Comparison of ENCODE assay signal across 11 cellular contexts in genomic region chr14:103703433-103704385, GRCh38. TPM values are rescaled to one million over a fixed set of nuclear protein-coding genes. Genes with fewer than 3 reads are reported as not detected.
DNase-seq lines count a peak whose midpoint lies in the region; ATAC-seq and TF ChIP-seq lines count a peak whose summit lies in the region.
"Had no signal": no experiment of that assay in that cellular context is flagged by ENCODE, and none has a peak within 500 bp of the region (broad histone marks: within the 10 kb centered on the region; RNA-seq: fewer than 3 reads in every experiment).

No MANE protein-coding gene starts in this region.

- POLR2A ChIA-PET in AG04450 (lab: Yijun Ruan, JAX), result no interaction called here

- no peaks in the 10 kb centered on the region for H3K9me2 ChIP-seq in GM23338 (ENCODE audit: insufficient read depth)

- no peak overlapping the region for H2BK15ac ChIP-seq in mesenchymal stem cell (ENCODE audit: low read depth, poor library complexity, severe bottlenecking)

- peak overlapping the region; percentile 41 for H4K8ac ChIP-seq in mesenchymal stem cell (ENCODE audit: low read length)

- DNase-seq in AG04450 (ENCODE audit: low read depth, low spot score) (no peak), GM23338 (ENCODE audit: low spot score) (no peak), mesenchymal stem cell (no peak), NCI-H69 (lab: John Stamatoyannopoulos, UW) (no peak), middle frontal gyrus (ENCODE audit: extremely low spot score, low spot score) (no peak)
- DNase-seq: SJCRH30 had no signal

- H2BK120ac ChIP-seq in mesenchymal stem cell (ENCODE audit: low read depth, low read length), result no peak overlapping the region

- H2AFZ ChIP-seq in GM23338 (no peak overlapping the region), mesenchymal stem cell (ENCODE audit: low read depth, low read length) (no peak overlapping the region)

- H2AK5ac ChIP-seq in mesenchymal stem cell (ENCODE audit: low read length, severe bottlenecking), result no peak overlapping the region

- peaks cover 28% of the 10 kb centered on the region for H3K27me3 Mint-ChIP-seq in GM23338 (ENCODE audit: insufficient read depth, low read depth, poor library complexity)

- H3K27me3 ChIP-seq in AG04450 (ENCODE audit: control insufficient read depth, insufficient read depth, low read length) (no peaks in the 10 kb centered on the region), GM23338 (ENCODE audit: insufficient read depth) (no peaks in the 10 kb centered on the region), mesenchymal stem cell (ENCODE audit: control insufficient read depth in 1 of 2, insufficient read depth in 1 of 2, low read length in 2 of 2) (no peaks in the 10 kb centered on the region)
- H3K27me3 ChIP-seq: SJCRH30, tibial nerve had no signal

- peaks cover 9% of the 10 kb centered on the region for H3K4me1 Mint-ChIP-seq in GM23338

- CTCF ChIA-PET in AG04450 (lab: Charles Lee), result no interaction called here

- no peaks in the 10 kb centered on the region for H3K9me3 ChIP-seq in AG04450 (ENCODE audit: control insufficient read depth, insufficient read depth, low read length)
- H3K9me3 ChIP-seq in mesenchymal stem cell (ENCODE audit: control insufficient read depth, low read length), result no peaks in the 10 kb centered on the region
- H3K9me3 ChIP-seq: SJCRH30, tibial nerve had no signal

- no peak overlapping the region for H3K14ac ChIP-seq in mesenchymal stem cell (ENCODE audit: low read length in 2 of 2)

- H3F3A ChIP-seq in GM23338 (replicated peaks; ENCODE audit: low read depth), result peaks cover 8% of the 10 kb centered on the region; the same call in 1 of the 2 replicates

- no peak overlapping the region for H3K23ac ChIP-seq in mesenchymal stem cell (ENCODE audit: low read length in 2 of 2)

- H3K4ac ChIP-seq in mesenchymal stem cell (ENCODE audit: low read depth in 1 of 2, low read length in 2 of 2), result no peak overlapping the region

- no peak overlapping the region for H3K4me2 ChIP-seq in GM23338
- no peak overlapping the region for H3K4me2 ChIP-seq in mesenchymal stem cell (ENCODE audit: low read length, poor library complexity, severe bottlenecking)

- H3K36me3 ChIP-seq in GM23338 (ENCODE audit: insufficient read depth) (peaks cover 5% of the 10 kb centered on the region; the same call in 1 of the 2 replicates), mesenchymal stem cell (ENCODE audit: control insufficient read depth in 1 of 2, insufficient read depth in 2 of 2, low read depth in 1 of 2, low read length in 2 of 2) (peaks cover 88 to 96% of the 10 kb centered on the region in 2 experiments)

- no peak overlapping the region for H3K4me3 Mint-ChIP-seq in GM23338

- H3K9me3 Mint-ChIP-seq in GM23338, result no peaks in the 10 kb centered on the region; the same call in 2 of the 3 replicates

- H3K79me1 ChIP-seq in mesenchymal stem cell (replicated peaks; ENCODE audit: low read length, poor library complexity, severe bottlenecking), result peaks cover 65% of the 10 kb centered on the region

- H3K9ac ChIP-seq in mesenchymal stem cell (ENCODE audit: low read length), result no peak overlapping the region

- H3K36me3 Mint-ChIP-seq in GM23338 (ENCODE audit: low read depth), result peaks cover 50% of the 10 kb centered on the region

- no peak overlapping the region for H3K18ac ChIP-seq in mesenchymal stem cell (ENCODE audit: low read depth in 1 of 2, low read length in 2 of 2)

- no peak overlapping the region for H2BK12ac ChIP-seq in mesenchymal stem cell (ENCODE audit: low read length in 2 of 2)

- H3K27ac ChIP-seq in AG04450 (ENCODE audit: low read depth, low read length), result peak overlapping the region; percentile 39
- no peak overlapping the region for H3K27ac ChIP-seq in GM23338 (ENCODE audit: low read depth)
- peak overlapping the region; percentile 47 for H3K27ac ChIP-seq in cingulate gyrus (ENCODE audit: low read depth, low read length)
- H3K27ac ChIP-seq in mesenchymal stem cell (ENCODE audit: low read length, poor library complexity, severe bottlenecking), result no peak overlapping the region
- H3K27ac ChIP-seq: C4-2B, SJCRH30 had no signal

- no peak overlapping the region for H3K4me3 ChIP-seq in AG04450 (ENCODE audit: low read depth, low read length)
- no peak overlapping the region for H3K4me3 ChIP-seq in GM23338
- no peak overlapping the region for H3K4me3 ChIP-seq in mesenchymal stem cell (ENCODE audit: insufficient read depth in 1 of 2, low read depth in 1 of 2, low read length in 2 of 2)
- H3K4me3 ChIP-seq: SJCRH30, tibial nerve had no signal

- H3K79me2 ChIP-seq in GM23338 (replicated peaks; ENCODE audit: insufficient read depth), result no peaks in the 10 kb centered on the region

- TF ChIP-seq CTCF in AG04450 (IDR thresholded peaks at IDR 0.05; ENCODE audit: low read depth, low read length) (no peak), GM23338 (conservative IDR thresholded peaks at IDR 0.05; ENCODE audit: low read depth in 2 of 2) (no peak)

- peaks cover 8% of the 10 kb centered on the region for H4K20me1 ChIP-seq in GM23338 (replicated peaks; ENCODE audit: insufficient read depth)

- 89% methylated on average over 23 of the region's 24 CpGs for WGBS in mesenchymal stem cell

- peak overlapping the region; percentile 78 for H3K27ac Mint-ChIP-seq in GM23338

- H2BK5ac ChIP-seq in mesenchymal stem cell (ENCODE audit: low read depth, low read length, poor library complexity, severe bottlenecking), result no peak overlapping the region

- no peaks in the 10 kb centered on the region for H3K4me1 ChIP-seq in GM23338 (ENCODE audit: insufficient read depth)
- H3K4me1 ChIP-seq in mesenchymal stem cell (ENCODE audit: control insufficient read depth, insufficient read depth, low read depth, low read length), result peaks cover 21% of the 10 kb centered on the region
- H3K4me1 ChIP-seq: SJCRH30 had no signal

- H4K91ac ChIP-seq in mesenchymal stem cell (ENCODE audit: low read length), result peak overlapping the region; percentile 62

- ATAC-seq in GM23338 (no peak), GM21825 (IDR thresholded peaks at IDR 0.05; ENCODE audit: unreplicated experiment) (no peak), HG03521 (IDR thresholded peaks at IDR 0.05; ENCODE audit: unreplicated experiment) (no peak)

TF ChIP-seq in GM23338, 12 proteins besides CTCF, POLR2A, EP300 and RAD21 (continues in another document):
- no peak; the same call in none of the 2 replicates for TF ChIP-seq POLR2AphosphoS5 (IDR thresholded peaks at IDR 0.05; ENCODE audit: low read depth)

RNA-seq across cellular contexts. Expression of gene XRCC3, which starts 11.5 kb away (rescaled TPM):
- polyA plus RNA-seq in AG04450 (2011; rRNA removed), result 4.3 and 4.8 TPM in 2 replicates
- 2.8 and 3.2 TPM in 2 replicates for polyA minus RNA-seq in AG04450 (2011; rRNA and poly(A)+ RNA removed)
- total RNA-seq in GM23338 (2014; rRNA removed; shearing (Covaris generic)), result 52.2 and 72.9 TPM in 2 replicates
- 16.6 and 20.4 TPM in 2 replicates for polyA plus RNA-seq in GM23338 (2016; fragmentation: Nextera tagmentation; extraction: Ambion mirVana)
- polyA plus RNA-seq in mesenchymal stem cell (2013, experiment 1 of 2), result 4.5 TPM
- polyA plus RNA-seq in mesenchymal stem cell (2013, experiment 2 of 2), result 4.2 TPM

RNA-seq across cellular contexts. Expression of gene ZFYVE21, which starts 11.9 kb away (rescaled TPM):
- polyA plus RNA-seq in AG04450 (2011; rRNA removed) (77.5 and 78.6 TPM in 2 replicates), GM23338 (2016; fragmentation: Nextera tagmentation; extraction: Ambion mirVana) (79.4 and 88.0 TPM in 2 replicates)
- polyA minus RNA-seq in AG04450 (2011; rRNA and poly(A)+ RNA removed), result 26.4 and 30.1 TPM in 2 replicates
- 89.6 and 116 TPM in 2 replicates for total RNA-seq in GM23338 (2014; rRNA removed; shearing (Covaris generic))
- 44.0 TPM for polyA plus RNA-seq in mesenchymal stem cell (2013, experiment 1 of 2)
- 43.8 TPM for polyA plus RNA-seq in mesenchymal stem cell (2013, experiment 2 of 2)

Comparison
In these comparisons a context has a peak if more than half of its experiments do, and no peak if none do; other contexts are left out.
1. H3K27ac ChIP-seq: peak in AG04450 (single experiment) and cingulate gyrus (single experiment); none in GM23338 (single experiment) and mesenchymal stem cell (single experiment).